Comparison of ENCODE assay signal across 8 cellular contexts in the genomic region with DNA sequence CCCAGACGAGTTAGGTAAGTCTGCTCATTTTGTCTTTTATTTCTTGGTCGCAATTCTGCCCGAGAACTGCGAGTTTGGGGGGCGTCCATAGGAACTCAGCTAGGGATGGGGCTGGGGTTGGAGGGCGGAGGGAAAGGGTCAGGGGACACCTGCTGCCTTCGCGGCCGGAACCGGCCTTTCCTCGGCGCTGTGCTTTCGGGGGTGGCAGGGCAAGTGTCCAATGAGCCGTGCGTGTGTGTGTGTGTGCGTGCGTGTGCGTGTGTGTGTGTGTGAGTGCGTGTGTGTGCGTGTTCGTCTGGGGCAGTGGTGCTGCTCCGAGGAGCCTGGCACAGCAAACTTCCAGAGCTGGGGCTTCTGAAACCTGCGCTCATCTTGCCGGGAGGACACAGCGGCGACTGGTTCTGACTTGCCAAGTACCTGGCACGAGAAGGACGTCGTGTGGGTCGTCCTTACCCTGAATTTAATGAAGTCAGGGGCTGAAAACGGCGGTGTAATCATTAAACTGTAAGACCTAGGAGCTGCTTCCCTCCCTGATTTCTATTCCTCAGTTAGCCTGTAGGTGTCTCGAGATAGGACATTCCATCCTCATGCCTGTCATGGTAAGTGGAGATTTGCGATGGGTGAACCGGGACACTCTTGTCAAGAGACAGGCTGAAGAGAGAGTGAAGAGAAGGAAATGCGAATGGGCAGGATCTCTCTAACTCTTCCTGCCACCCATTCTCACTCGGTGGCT. TPM values are rescaled to one million over a fixed set of nuclear protein-coding genes. Genes with fewer than 3 reads are reported as not detected.
DNase-seq lines count a peak whose midpoint lies in the region; ATAC-seq and TF ChIP-seq lines count a peak whose summit lies in the region.

No MANE protein-coding gene starts in this region.

- intact Hi-C loops in posterior cingulate gyrus (cut with DNase I): no loop called here

- no peaks in the 10 kb centered on the region for H3K9me3 ChIP-seq in right atrium auricular region

- no peaks in the 10 kb centered on the region for H3K36me3 ChIP-seq in right atrium auricular region

- peaks cover 0 to 9% of the 10 kb centered on the region in 2 donors for H3K4me1 ChIP-seq in right atrium auricular region

- H3K4me1 Mint-ChIP-seq in HFFc6 (ENCODE audit: low read depth): peaks cover 32% of the 10 kb centered on the region

- no peak for ATAC-seq in GM21737 (IDR thresholded peaks at IDR 0.05; ENCODE audit: unreplicated experiment)

- H3K27ac Mint-ChIP-seq in HFFc6: peak overlapping the region; percentile 77

- H3K4me3 Mint-ChIP-seq in HFFc6: peak overlapping the region; percentile 91

- H3K9me3 Mint-ChIP-seq in HFFc6: no peaks in the 10 kb centered on the region

- no peaks in the 10 kb centered on the region for H3K27me3 ChIP-seq in right atrium auricular region

- H3K4me3 ChIP-seq in right atrium auricular region: peak overlapping the region; percentile 49 to 64

- H3K36me3 Mint-ChIP-seq in HFFc6 (ENCODE audit: low read depth): no peaks in the 10 kb centered on the region

- H3K27me3 Mint-ChIP-seq in HFFc6 (ENCODE audit: insufficient read depth): no peaks in the 10 kb centered on the region; the same call in 1 of the 2 replicates

- peak overlapping the region; percentile 25 to 33 for H3K27ac ChIP-seq in right atrium auricular region

- TF ChIP-seq CTCF in HFFc6 (IDR thresholded peaks at IDR 0.05): peak; percentile 75
- TF ChIP-seq CTCF in right atrium auricular region (IDR thresholded peaks at IDR 0.05): peak; percentile 36 to 66

- DNase-seq in NCI-H1417 (lab: John Stamatoyannopoulos, UW) (peak; percentile 57 to 87 (median 84)), NCI-H1417 treated with DMSO at 0.1 percent for 48 hours (lab: John Stamatoyannopoulos, UW) (no peak), HFFc6 (peak; percentile 49), NCI-H2227 (lab: John Stamatoyannopoulos, UW; ENCODE audit: unreplicated experiment) (peak; percentile 62), amniotic epithelial cell (ENCODE audit: low read depth) (peak; percentile 58), right atrium auricular region (ENCODE audit: low spot score) (no peak), posterior cingulate gyrus (peak in 6 of 10 donors; percentile 11 to 80 (median 45))

RNA-seq across cellular contexts. Expression of a gene that starts 27.0 kb away (rescaled TPM):
- 10 to 100 TPM; 43.1 to 65.9 (median 48.4) TPM for total RNA-seq in HFFc6 (2021; fragmentation: NEBNext Ultra II Directional; extraction: Animal tissue kit (Norgen Biotek cat#: 25700))
- 10 to 100 TPM; 56.7 to 59.5 TPM for total RNA-seq in right atrium auricular region

Comparison
In these comparisons a context has a peak if more than half of its experiments do, and no peak if none do; other contexts are left out.
1. DNase-seq: peak in NCI-H1417 (3 of 3), HFFc6 (single experiment), NCI-H2227 (single experiment), amniotic epithelial cell (single experiment) and posterior cingulate gyrus (6 of 10); none in NCI-H1417 treated with DMSO at 0.1 percent for 48 hours (single experiment) and right atrium auricular region (single experiment).